Comparison of ENCODE assay signal across 18 cellular contexts in the genomic region with DNA sequence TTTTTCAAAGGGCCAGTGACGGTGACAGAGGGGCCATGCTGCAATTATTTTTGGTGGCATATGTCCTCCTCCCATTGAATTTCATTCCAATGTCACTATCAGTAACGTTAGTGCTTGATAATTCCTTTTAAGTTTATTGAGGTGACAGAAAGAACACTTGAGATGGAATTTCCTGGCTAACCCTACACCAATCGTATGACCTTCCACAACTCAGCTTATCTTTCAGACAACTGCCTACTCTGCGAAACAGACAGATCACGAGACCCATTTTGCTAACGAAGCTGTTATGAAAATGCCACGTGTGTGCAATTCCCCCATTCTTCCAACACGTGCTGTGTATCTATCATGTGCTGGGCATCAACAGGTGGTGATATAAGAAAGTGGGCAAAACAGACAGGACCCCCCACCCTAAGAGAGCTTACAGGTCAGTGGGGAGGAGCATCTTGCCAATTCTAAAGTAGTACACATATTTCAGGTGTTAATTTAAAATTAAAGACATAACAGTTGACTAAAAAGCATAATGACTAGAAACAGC.
DNase-seq lines count a peak whose midpoint lies in the region; ATAC-seq and TF ChIP-seq lines count a peak whose summit lies in the region.
"Had no signal": no experiment of that assay in that cellular context is flagged by ENCODE, and none has a peak within 500 bp of the region (broad histone marks: within the 10 kb centered on the region; RNA-seq: fewer than 3 reads in every experiment).

No MANE protein-coding gene starts in this region.

- H3K27me3 Mint-ChIP-seq in activated T-cell treated with anti-CD3 and anti-CD28 coated beads, Interleukin-2, amount 50 U/mL, for 72 hours (ENCODE audit: low read depth): no peaks in the 10 kb centered on the region
- H3K27me3 Mint-ChIP-seq in activated T-cell treated with anti-CD3 and anti-CD28 coated beads, Interleukin-2, amount 50 U/mL, for 4 hours (ENCODE audit: low read depth): no peaks in the 10 kb centered on the region
- H3K27me3 Mint-ChIP-seq: CD4-positive, alpha-beta T cell had no signal

- H3K9me3 Mint-ChIP-seq in activated T-cell treated with anti-CD3 and anti-CD28 coated beads, Interleukin-2, amount 50 U/mL, for 72 hours: no peaks in the 10 kb centered on the region
- no peaks in the 10 kb centered on the region for H3K9me3 Mint-ChIP-seq in activated T-cell treated with anti-CD3 and anti-CD28 coated beads, Interleukin-2, amount 50 U/mL, for 4 hours
- peaks cover 0 to 7% of the 10 kb centered on the region in 2 donors for H3K9me3 Mint-ChIP-seq in activated naive CD4-positive, alpha-beta T cell treated with anti-CD3 and anti-CD28 coated beads, Interleukin-2, amount 50 U/mL, for 72 hours
- H3K9me3 Mint-ChIP-seq: CD4-positive, alpha-beta T cell; HFFc6 had no signal

- H3K36me3 ChIP-seq in HEK293 (ENCODE audit: control insufficient read depth in 2 of 2, insufficient read depth in 1 of 2, low read length in 2 of 2): peaks cover 0 to 3% of the 10 kb centered on the region in 2 experiments; a peak in 1 of 3 replicates
- H3K36me3 ChIP-seq in mucosa of descending colon (ENCODE audit: low read depth): no peaks in the 10 kb centered on the region

- peaks cover under 1 to 2% of the 10 kb centered on the region in 2 donors for H3K36me3 Mint-ChIP-seq in activated T-cell treated with anti-CD3 and anti-CD28 coated beads, Interleukin-2, amount 50 U/mL, for 72 hours (ENCODE audit: insufficient read depth in 2 of 2)
- peaks cover 8% of the 10 kb centered on the region for H3K36me3 Mint-ChIP-seq in activated T-cell treated with anti-CD3 and anti-CD28 coated beads, Interleukin-2, amount 50 U/mL, for 4 hours (ENCODE audit: insufficient read depth)
- H3K36me3 Mint-ChIP-seq in activated naive CD4-positive, alpha-beta T cell treated with anti-CD3 and anti-CD28 coated beads, Interleukin-2, amount 50 U/mL, for 72 hours: peaks cover 10 to 31% of the 10 kb centered on the region in 2 donors

- DNase-seq in activated T-cell treated with anti-CD3 and anti-CD28 coated beads, Interleukin-2, amount 50 U/mL, for 72 hours: no peak
- DNase-seq in activated T-cell treated with anti-CD3 and anti-CD28 coated beads, Interleukin-2, amount 50 U/mL, for 4 hours: no peak
- no peak for DNase-seq in activated naive CD4-positive, alpha-beta T cell treated with anti-CD3 and anti-CD28 coated beads, Interleukin-2, amount 50 U/mL, for 72 hours (ENCODE audit: low spot score in 2 of 2)
- DNase-seq in left ventricle myocardium superior (no peak), mucosa of descending colon (no peak), mucosa of gallbladder (ENCODE audit: low spot score) (no peak), ureter (ENCODE audit: low spot score) (no peak)
- DNase-seq: CD4-positive, alpha-beta T cell; EL; HFFc6; KBM-7; NCI-H1417 treated with DMSO at 0.1 percent for 48 hours; NCI-H1930; NCI-H2171; NCI-H446 treated with DMSO at 0.1 percent for 48 hours; NK-92 treated with Interleukin-12 subunit alpha and Interleukin-12 subunit beta, amount 100 ng/mL, for 24 hours; OCI-M1 had no signal

- H3K4me3 ChIP-seq in HEK293 (ENCODE audit: low read depth, low read length) (no peak overlapping the region), mucosa of descending colon (no peak overlapping the region)

- no peaks in the 10 kb centered on the region for H3K9me3 ChIP-seq in HEK293 (ENCODE audit: control insufficient read depth, insufficient read depth, low read depth, low read length)
- no peaks in the 10 kb centered on the region for H3K9me3 ChIP-seq in mucosa of descending colon

- peaks cover 94% of the 10 kb centered on the region for H3K4me1 Mint-ChIP-seq in activated T-cell treated with anti-CD3 and anti-CD28 coated beads, Interleukin-2, amount 50 U/mL, for 72 hours (ENCODE audit: low read depth)
- peaks cover 90% of the 10 kb centered on the region for H3K4me1 Mint-ChIP-seq in activated T-cell treated with anti-CD3 and anti-CD28 coated beads, Interleukin-2, amount 50 U/mL, for 4 hours (ENCODE audit: low read depth)

- CTCF ChIA-PET in HEK293 (lab: Yijun Ruan, JAX): no interaction called here

- H3K4me1 ChIP-seq in HEK293 (ENCODE audit: control insufficient read depth, insufficient read depth, low read length) (no peaks in the 10 kb centered on the region), mucosa of descending colon (ENCODE audit: low read depth) (no peaks in the 10 kb centered on the region)

- H3K27ac Mint-ChIP-seq in activated T-cell treated with anti-CD3 and anti-CD28 coated beads, Interleukin-2, amount 50 U/mL, for 72 hours: peak overlapping the region; percentile 98
- H3K27ac Mint-ChIP-seq in activated naive CD4-positive, alpha-beta T cell treated with anti-CD3 and anti-CD28 coated beads, Interleukin-2, amount 50 U/mL, for 72 hours: peak overlapping the region; percentile 100
- H3K27ac Mint-ChIP-seq: HFFc6 had no signal

- no peak for TF ChIP-seq CTCF in HEK293 (tag by site-specific recombination; IDR thresholded peaks at IDR 0.05)
- TF ChIP-seq CTCF in mucosa of descending colon (IDR thresholded peaks at IDR 0.05): no peak

- no peak overlapping the region for H3K27ac ChIP-seq in HEK293 (ENCODE audit: extremely low read depth, low read depth, low read length)

- no peak for ATAC-seq in activated T-cell treated with anti-CD3 and anti-CD28 coated beads, Interleukin-2, amount 50 U/mL, for 72 hours (replicated peaks in 1 of 2)
- no peak for ATAC-seq in activated T-cell treated with anti-CD3 and anti-CD28 coated beads, Interleukin-2, amount 50 U/mL, for 4 hours
- no peak for ATAC-seq in activated naive CD4-positive, alpha-beta T cell treated with anti-CD3 and anti-CD28 coated beads, Interleukin-2, amount 50 U/mL, for 72 hours
- ATAC-seq in left ventricle myocardium superior (peak; percentile 78), mucosa of descending colon (no peak)

- intact Hi-C loops in left ventricle myocardium superior (cut with micrococcal nuclease): no loop called here
- intact Hi-C loops in mucosa of descending colon (cut with DNase I, micrococcal nuclease): no loop called here

- no peak overlapping the region for H3K4me3 Mint-ChIP-seq in activated T-cell treated with anti-CD3 and anti-CD28 coated beads, Interleukin-2, amount 50 U/mL, for 72 hours
- no peak overlapping the region for H3K4me3 Mint-ChIP-seq in activated T-cell treated with anti-CD3 and anti-CD28 coated beads, Interleukin-2, amount 50 U/mL, for 4 hours
- H3K4me3 Mint-ChIP-seq: HFFc6 had no signal

- POLR2A ChIA-PET in HEK293 (lab: Yijun Ruan, JAX): no interaction called here

TF ChIP-seq in HEK293, 187 proteins besides CTCF, POLR2A, EP300 and RAD21:
- peak; percentile 82 for TF ChIP-seq SCRT2 (tag by site-specific recombination; IDR thresholded peaks at IDR 0.05)
- TF ChIP-seq SALL2 (tag by site-specific recombination; IDR thresholded peaks at IDR 0.05; ENCODE audit: borderline replicate concordance): no peak
